ENCODE assay signal across 17 cellular contexts in the genomic region with DNA sequence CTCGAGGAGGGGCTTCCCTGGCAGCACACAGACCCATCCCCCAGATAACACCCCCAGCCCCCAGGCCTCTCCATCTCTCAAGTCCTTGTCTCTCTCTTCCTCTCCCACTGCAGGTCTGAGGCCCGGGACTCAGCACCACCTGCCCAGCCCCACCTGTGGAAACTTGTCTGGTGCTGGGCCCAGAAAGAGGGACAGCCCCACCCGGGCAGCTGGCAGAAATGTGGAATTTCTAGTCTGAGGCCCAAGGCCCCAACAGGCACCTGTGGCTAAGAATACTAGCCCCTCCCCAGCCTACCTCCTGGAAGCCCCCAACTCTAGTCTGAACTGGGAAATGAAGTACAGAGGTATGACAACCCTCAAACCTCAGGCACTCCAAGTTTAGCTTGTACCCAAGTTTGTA. TPM values are rescaled to one million over a fixed set of nuclear protein-coding genes. Genes with fewer than 3 reads are reported as not detected.
DNase-seq lines count a peak whose midpoint lies in the region; ATAC-seq, FAIRE-seq and TF ChIP-seq lines count a peak whose summit lies in the region.
"Had no signal": no experiment of that assay in that cellular context is flagged by ENCODE, and none has a peak within 500 bp of the region (broad histone marks: within the 10 kb centered on the region; RNA-seq: fewer than 3 reads in every experiment).

No MANE protein-coding gene starts in this region.

- H3K14ac ChIP-seq in mesenchymal stem cell (ENCODE audit: low read length in 2 of 2), result no peak overlapping the region

- no peak overlapping the region for H2BK15ac ChIP-seq in mesenchymal stem cell (ENCODE audit: low read depth, poor library complexity, severe bottlenecking)

- H2AFZ ChIP-seq in mesenchymal stem cell (ENCODE audit: low read depth, low read length), result no peak overlapping the region

- H3K27me3 ChIP-seq in bronchial epithelial cell (ENCODE audit: control insufficient read depth, insufficient read depth, low read length) (no peaks in the 10 kb centered on the region), mesenchymal stem cell (ENCODE audit: control insufficient read depth in 1 of 2, insufficient read depth in 1 of 2, low read length in 2 of 2) (no peaks in the 10 kb centered on the region), upper lobe of right lung (no peaks in the 10 kb centered on the region)
- H3K27me3 ChIP-seq: BLaER1 had no signal

- H3K36me3 ChIP-seq in bronchial epithelial cell (ENCODE audit: control insufficient read depth, insufficient read depth, low read length), result no peaks in the 10 kb centered on the region
- no peaks in the 10 kb centered on the region for H3K36me3 ChIP-seq in mesenchymal stem cell (ENCODE audit: control insufficient read depth in 1 of 2, insufficient read depth in 2 of 2, low read depth in 1 of 2, low read length in 2 of 2)
- no peaks in the 10 kb centered on the region for H3K36me3 ChIP-seq in upper lobe of right lung
- H3K36me3 ChIP-seq: BLaER1 had no signal

- H2BK5ac ChIP-seq in mesenchymal stem cell (ENCODE audit: low read depth, low read length, poor library complexity, severe bottlenecking), result peak overlapping the region; percentile 63

- H2BK120ac ChIP-seq in mesenchymal stem cell (ENCODE audit: low read depth, low read length), result no peak overlapping the region

- no peaks in the 10 kb centered on the region for H3K9me3 ChIP-seq in mesenchymal stem cell (ENCODE audit: control insufficient read depth, low read length)
- no peaks in the 10 kb centered on the region for H3K9me3 ChIP-seq in upper lobe of right lung
- H3K9me3 ChIP-seq: BLaER1 had no signal

- H3K4me1 ChIP-seq in mesenchymal stem cell (ENCODE audit: control insufficient read depth, insufficient read depth, low read depth, low read length) (peaks cover 51% of the 10 kb centered on the region), upper lobe of right lung (peaks cover 14% of the 10 kb centered on the region)

- H3K4ac ChIP-seq in mesenchymal stem cell (ENCODE audit: low read depth in 1 of 2, low read length in 2 of 2), result peak overlapping the region in 1 of 2 experiments; percentile 44

- peak overlapping the region; percentile 93 for H3K27ac ChIP-seq in mesenchymal stem cell (ENCODE audit: low read length, poor library complexity, severe bottlenecking)
- H3K27ac ChIP-seq in upper lobe of right lung, result peak overlapping the region; percentile 65
- H3K27ac ChIP-seq: BLaER1, HL-60, KMS-11 had no signal

- DNase-seq in HT-29 (ENCODE audit: low spot score) (peak; percentile 10), bronchial epithelial cell (ENCODE audit: low read depth) (peak; percentile 52), mesenchymal stem cell (no peak), upper lobe of right lung (peak; percentile 76), H4 (ENCODE audit: low spot score) (no peak), superior temporal gyrus (ENCODE audit: extremely low spot score) (no peak), CD1c-positive myeloid dendritic cell (ENCODE audit: extremely low spot score) (no peak)
- DNase-seq: activated CD8-positive, alpha-beta memory T cell treated with anti-CD3 and anti-CD28 coated beads for 24 hours; amygdala; cerebellar nuclear complex; NCI-H1105; substantia nigra; T-helper 1 cell had no signal

- peak overlapping the region in 1 of 2 experiments; percentile 74 for H3K18ac ChIP-seq in mesenchymal stem cell (ENCODE audit: low read depth in 1 of 2, low read length in 2 of 2)

- no peak for TF ChIP-seq CTCF in bronchial epithelial cell (IDR thresholded peaks at IDR 0.05; ENCODE audit: insufficient read depth, low read length, severe bottlenecking)
- no peak for TF ChIP-seq CTCF in upper lobe of right lung (IDR thresholded peaks at IDR 0.05)

- peak overlapping the region; percentile 94 for H4K8ac ChIP-seq in mesenchymal stem cell (ENCODE audit: low read length)

- H4K91ac ChIP-seq in mesenchymal stem cell (ENCODE audit: low read length), result no peak overlapping the region

- WGBS in mesenchymal stem cell, result 92% methylated on average over 3 of the region's 3 CpGs

- intact Hi-C loops in upper lobe of right lung (cut with DNase I), result no loop called here

- no peaks in the 10 kb centered on the region for H3K79me1 ChIP-seq in mesenchymal stem cell (replicated peaks; ENCODE audit: low read length, poor library complexity, severe bottlenecking)

- no peak overlapping the region for H3K9ac ChIP-seq in mesenchymal stem cell (ENCODE audit: low read length)
- H3K9ac ChIP-seq: BLaER1, KMS-11 had no signal

- H3K23ac ChIP-seq in mesenchymal stem cell (ENCODE audit: low read length in 2 of 2), result no peak overlapping the region

- peak overlapping the region; percentile 98 for H2AK5ac ChIP-seq in mesenchymal stem cell (ENCODE audit: low read length, severe bottlenecking)

- peak overlapping the region; percentile 18 to 24 for H2BK12ac ChIP-seq in mesenchymal stem cell (ENCODE audit: low read length in 2 of 2)

- ATAC-seq in upper lobe of right lung, result peak; percentile 42

- FAIRE-seq in bronchial epithelial cell (lab: Jason Lieb, UNC), result no peak
- FAIRE-seq: endometrium had no signal

- no peak overlapping the region for H3K4me2 ChIP-seq in mesenchymal stem cell (ENCODE audit: low read length, poor library complexity, severe bottlenecking)
- H3K4me2 ChIP-seq: BLaER1, KMS-11 had no signal

- H3K4me3 ChIP-seq in bronchial epithelial cell (ENCODE audit: low read depth, low read length) (no peak overlapping the region), mesenchymal stem cell (ENCODE audit: insufficient read depth in 1 of 2, low read depth in 1 of 2, low read length in 2 of 2) (no peak overlapping the region), upper lobe of right lung (no peak overlapping the region)
- H3K4me3 ChIP-seq: BLaER1 had no signal

RNA-seq across cellular contexts. Expression of a gene that starts 15.4 kb away (rescaled TPM):
- total RNA-seq in HT-29 (2014; rRNA removed; shearing (Covaris generic)), result 26.3 and 36.3 TPM in 2 replicates
- total RNA-seq in bronchial epithelial cell (6.1 and 20.5 TPM in 2 replicates), upper lobe of right lung (42.1 TPM)
- 2.3 TPM for polyA plus RNA-seq in mesenchymal stem cell (2013, experiment 1 of 2)
- 2.4 TPM for polyA plus RNA-seq in mesenchymal stem cell (2013, experiment 2 of 2)
- 0.83 and 3.5 TPM in 2 replicates for total RNA-seq in H4 (2014; rRNA removed; shearing (Covaris generic))

Comparison
In these comparisons a context has a peak if more than half of its experiments do, and no peak if none do; other contexts are left out.
1. DNase-seq: peak in HT-29 (single experiment), bronchial epithelial cell (single experiment) and upper lobe of right lung (single experiment); none in mesenchymal stem cell (single experiment), H4 (single experiment), superior temporal gyrus (single experiment) and CD1c-positive myeloid dendritic cell (single experiment).